ENCODE assay signal across 20 cellular contexts in genomic region chr7:90877201-90877600, GRCh38.
A peak's percentile ranks its signal among the peaks of the same experiment; 100 is the strongest.
DNase-seq lines count a peak whose midpoint lies in the region; ATAC-seq and TF ChIP-seq lines count a peak whose summit lies in the region.
"Had no signal": no experiment of that assay in that cellular context is flagged by ENCODE, and none has a peak within 500 bp of the region (broad histone marks: within the 10 kb centered on the region; RNA-seq: fewer than 3 reads in every experiment).

No MANE protein-coding gene starts in this region.

- no peak overlapping the region for H3K4me3 ChIP-seq in osteoblast (ENCODE audit: insufficient read depth, low read length)
- H3K4me3 ChIP-seq in H7 (ENCODE audit: insufficient read depth, low read depth, low read length): no peak overlapping the region
- H3K4me3 ChIP-seq: lung had no signal

- H3K4me1 Mint-ChIP-seq in immature natural killer cell: no peaks in the 10 kb centered on the region

- H3K27me3 ChIP-seq in osteoblast (ENCODE audit: insufficient read depth, low read length) (no peaks in the 10 kb centered on the region), H7 (ENCODE audit: control insufficient read depth, insufficient read depth, low read length) (no peaks in the 10 kb centered on the region)
- H3K27me3 ChIP-seq: BE2C had no signal

- DNase-seq in osteoblast (ENCODE audit: insufficient read length, low spot score, missing footprints) (peak; percentile 48), H7 (no peak), amygdala (lab: John Stamatoyannopoulos, UW) (no peak), COLO829 (ENCODE audit: low spot score) (no peak), immature natural killer cell (no peak)
- DNase-seq: activated CD8-positive, alpha-beta memory T cell treated with anti-CD3 and anti-CD28 coated beads, Interleukin-2, amount 50 U/mL, for 48 hours; activated naive CD4-positive, alpha-beta T cell treated with anti-CD3 and anti-CD28 coated beads, Interleukin-2, amount 50 U/mL, for 16 hours; BE2C; effector memory CD8-positive, alpha-beta T cell; HFFc6; NCI-H2081 treated with DMSO at 0.1 percent for 48 hours; NCI-H774 had no signal

- peaks cover 7% of the 10 kb centered on the region for H3K4me1 ChIP-seq in osteoblast (ENCODE audit: insufficient read depth, low read length)
- H3K4me1 ChIP-seq: BE2C had no signal

- H3K9me3 ChIP-seq in osteoblast (ENCODE audit: low read depth, low read length): no peaks in the 10 kb centered on the region
- H3K9me3 ChIP-seq: BE2C had no signal

- H3K79me2 ChIP-seq in osteoblast (ENCODE audit: insufficient read depth, low read length): no peaks in the 10 kb centered on the region

- H2AFZ ChIP-seq in osteoblast (ENCODE audit: low read length): no peak overlapping the region

- H4K20me1 ChIP-seq in osteoblast (ENCODE audit: insufficient read depth, low read length): peaks cover 3% of the 10 kb centered on the region

- H3K9me3 Mint-ChIP-seq in immature natural killer cell: peaks cover 7 to 53% (median 14%) of the 10 kb centered on the region in 6 donors
- H3K9me3 Mint-ChIP-seq: HFFc6, type B pancreatic cell had no signal

- peaks cover 0 to 2% (median 0%) of the 10 kb centered on the region in 3 donors for H3K27me3 Mint-ChIP-seq in immature natural killer cell (ENCODE audit: low read depth in 3 of 3)
- H3K27me3 Mint-ChIP-seq: effector memory CD8-positive, alpha-beta T cell; natural killer cell treated with Interleukin-12 subunit alpha and Interleukin-12 subunit beta and Interleukin-15 and Interleukin-18, amount 100 ng/mL, for 72 hours; type B pancreatic cell had no signal

- ATAC-seq in GM18907 (IDR thresholded peaks at IDR 0.05; ENCODE audit: unreplicated experiment): peak; percentile 89
- ATAC-seq in GM21786 (IDR thresholded peaks at IDR 0.05; ENCODE audit: unreplicated experiment): peak; percentile 68
- peak; percentile 62 for ATAC-seq in HG03159 (IDR thresholded peaks at IDR 0.05; ENCODE audit: unreplicated experiment)
- ATAC-seq: activated CD4-positive, CD25-positive, alpha-beta regulatory T cell treated with anti-CD3 and anti-CD28 coated beads, Interleukin-2, amount 50 U/mL, for 24 hours; effector memory CD8-positive, alpha-beta T cell; natural killer cell treated with Interleukin-12 subunit alpha and Interleukin-12 subunit beta and Interleukin-15 and Interleukin-18, amount 100 ng/mL, for 72 hours had no signal

- no peak for TF ChIP-seq CTCF in osteoblast (IDR thresholded peaks at IDR 0.05; ENCODE audit: extremely low read depth, low read depth, low read length)

- H3K27ac Mint-ChIP-seq in immature natural killer cell: no peak overlapping the region
- H3K27ac Mint-ChIP-seq: effector memory CD8-positive, alpha-beta T cell; HFFc6; natural killer cell treated with Interleukin-12 subunit alpha and Interleukin-12 subunit beta and Interleukin-15 and Interleukin-18, amount 100 ng/mL, for 72 hours; type B pancreatic cell had no signal

- H3K36me3 ChIP-seq in osteoblast (ENCODE audit: insufficient read depth, low read length): no peaks in the 10 kb centered on the region
- H3K36me3 ChIP-seq in H7 (replicated peaks; ENCODE audit: control insufficient read depth, insufficient read depth, low read length): no peaks in the 10 kb centered on the region
- H3K36me3 ChIP-seq: BE2C had no signal

- H3K4me3 Mint-ChIP-seq in immature natural killer cell: no peak overlapping the region
- H3K4me3 Mint-ChIP-seq: effector memory CD8-positive, alpha-beta T cell; HFFc6; natural killer cell treated with Interleukin-12 subunit alpha and Interleukin-12 subunit beta and Interleukin-15 and Interleukin-18, amount 100 ng/mL, for 72 hours; type B pancreatic cell had no signal

- H3K4me2 ChIP-seq in osteoblast (ENCODE audit: insufficient read depth, low read length): peak overlapping the region; percentile 11

- no peaks in the 10 kb centered on the region for H3K36me3 Mint-ChIP-seq in immature natural killer cell
- H3K36me3 Mint-ChIP-seq: natural killer cell treated with Interleukin-12 subunit alpha and Interleukin-12 subunit beta and Interleukin-15 and Interleukin-18, amount 100 ng/mL, for 72 hours had no signal

- H3K27ac ChIP-seq in osteoblast (ENCODE audit: low read depth, low read length): no peak overlapping the region
- H3K27ac ChIP-seq: RWPE1 had no signal
